ENCODE assay signal across 26 cellular contexts in genomic region chr2:117169036-117169765, GRCh38.
"Had no signal": no experiment of that assay in that cellular context is flagged by ENCODE, and none has a peak within 500 bp of the region (broad histone marks: within the 10 kb centered on the region; RNA-seq: fewer than 3 reads in every experiment).

No MANE protein-coding gene starts in this region.

- H3K36me3 ChIP-seq: colonic mucosa, esophagus squamous epithelium, gastrocnemius medialis, heart right ventricle, left lung, lower lobe of right lung had no signal

- ATAC-seq: effector memory CD8-positive, alpha-beta T cell; esophagus mucosa; gastrocnemius medialis; heart right ventricle; left cardiac atrium; left lung; left ventricle myocardium superior; lower lobe of right lung; mucosa of descending colon had no signal

- DNase-seq: colonic mucosa; cortex of kidney; effector CD8-positive, alpha-beta T cell; effector memory CD8-positive, alpha-beta T cell; endodermal cell; erythroblast; esophagus squamous epithelium; foreskin fibroblast; foreskin melanocyte; gastrocnemius medialis; glutamatergic neuron; head of caudate nucleus; heart right ventricle; hippocampal formation; left cardiac atrium; left lung; left ventricle myocardium superior; lower lobe of right lung; mesenchymal stem cell; mucosa of descending colon; naive B cell had no signal

- H3K4me3 ChIP-seq: colonic mucosa, esophagus squamous epithelium, gastrocnemius medialis, heart right ventricle, left lung, lower lobe of right lung, mucosa of descending colon had no signal

- FAIRE-seq: endometrium, islet of Langerhans, keratinocyte had no signal

- H3K4me1 ChIP-seq: colonic mucosa, esophagus squamous epithelium, gastrocnemius medialis, heart right ventricle, left lung, lower lobe of right lung had no signal

- H3K27ac ChIP-seq: colonic mucosa, epithelial cell of prostate, esophagus squamous epithelium, gastrocnemius medialis, heart right ventricle, left lung, lower lobe of right lung had no signal

- H3K9me3 ChIP-seq: colonic mucosa, gastrocnemius medialis had no signal

- H3K27me3 ChIP-seq: colonic mucosa, esophagus squamous epithelium, gastrocnemius medialis, heart right ventricle, left lung had no signal
